In the genomic region with DNA sequence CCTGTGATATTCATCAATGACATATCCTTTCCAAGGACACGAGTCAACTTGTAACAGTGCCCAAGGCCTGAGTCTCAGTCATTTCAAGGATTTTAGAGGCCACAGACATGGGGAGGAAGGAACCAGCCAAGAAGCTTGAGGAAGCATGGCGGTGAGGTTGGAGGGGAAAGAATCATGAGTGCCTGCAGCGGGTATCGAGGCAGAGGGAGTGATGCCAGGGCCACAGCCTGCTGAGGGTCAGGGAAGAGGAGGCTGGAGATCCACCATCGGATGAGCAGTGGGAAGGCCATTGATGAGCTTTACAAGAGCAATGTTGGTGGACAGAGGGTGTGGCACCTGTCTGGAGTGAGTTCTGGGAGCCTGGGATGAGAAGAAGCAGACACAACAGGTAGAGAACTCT, we compare ENCODE assay signal across 18 cellular contexts.
DNase-seq lines count a peak whose midpoint lies in the region; ATAC-seq, FAIRE-seq and TF ChIP-seq lines count a peak whose summit lies in the region.
"Had no signal": no experiment of that assay in that cellular context is flagged by ENCODE, and none has a peak within 500 bp of the region (broad histone marks: within the 10 kb centered on the region; RNA-seq: fewer than 3 reads in every experiment).

No MANE protein-coding gene starts in this region.

- no peaks in the 10 kb centered on the region for H3K36me3 Mint-ChIP-seq in activated naive CD8-positive, alpha-beta T cell
- no peaks in the 10 kb centered on the region for H3K36me3 Mint-ChIP-seq in activated naive CD8-positive, alpha-beta T cell treated with anti-CD3 and anti-CD28 coated beads for 36 hours
- H3K36me3 Mint-ChIP-seq in stimulated activated effector memory CD8-positive, alpha-beta T cell treated with anti-CD3 and anti-CD28 coated beads, Interleukin-12 subunit alpha, Interleukin-12 subunit beta, amount 100 ng/mL, for 72 hours: no peaks in the 10 kb centered on the region
- no peaks in the 10 kb centered on the region for H3K36me3 Mint-ChIP-seq in activated T-cell treated with anti-CD3 and anti-CD28 coated beads, Interleukin-2, amount 50 U/mL, for 72 hours (ENCODE audit: insufficient read depth in 2 of 2)
- H3K36me3 Mint-ChIP-seq: CD4-positive, alpha-beta memory T cell had no signal

- no peak for FAIRE-seq in H1 (lab: Jason Lieb, UNC)
- FAIRE-seq: A549, GM12878, GM18507, HepG2, HTR-8/SVneo had no signal

- no peaks in the 10 kb centered on the region for H3K9me3 Mint-ChIP-seq in activated naive CD8-positive, alpha-beta T cell (ENCODE audit: low read depth)
- no peaks in the 10 kb centered on the region for H3K9me3 Mint-ChIP-seq in activated naive CD8-positive, alpha-beta T cell treated with anti-CD3 and anti-CD28 coated beads for 36 hours
- H3K9me3 Mint-ChIP-seq in stimulated activated effector memory CD8-positive, alpha-beta T cell treated with anti-CD3 and anti-CD28 coated beads, Interleukin-12 subunit alpha, Interleukin-12 subunit beta, amount 100 ng/mL, for 72 hours: no peaks in the 10 kb centered on the region
- no peaks in the 10 kb centered on the region for H3K9me3 Mint-ChIP-seq in activated T-cell treated with anti-CD3 and anti-CD28 coated beads, Interleukin-2, amount 50 U/mL, for 72 hours
- H3K9me3 Mint-ChIP-seq: CD4-positive, alpha-beta memory T cell had no signal

- no peak for ATAC-seq in lower lobe of right lung
- no peak for ATAC-seq in stimulated activated effector memory CD8-positive, alpha-beta T cell treated with anti-CD3 and anti-CD28 coated beads, Interleukin-12 subunit alpha, Interleukin-12 subunit beta, amount 100 ng/mL, for 72 hours
- ATAC-seq in GM19035 (IDR thresholded peaks at IDR 0.05; ENCODE audit: unreplicated experiment): no peak
- no peak for ATAC-seq in activated T-cell treated with anti-CD3 and anti-CD28 coated beads, Interleukin-2, amount 50 U/mL, for 72 hours (replicated peaks in 1 of 2)
- ATAC-seq: GM12878, HepG2 had no signal

- TF ChIP-seq RAD21 in H1 (IDR thresholded peaks at IDR 0.05 in 1 of 2, conservative IDR thresholded peaks at IDR 0.05 in 1 of 2; ENCODE audit: low read depth in 2 of 2, low read length in 2 of 2): no peak

- peak overlapping the region; percentile 16 for H3K27ac Mint-ChIP-seq in activated naive CD8-positive, alpha-beta T cell
- no peak overlapping the region for H3K27ac Mint-ChIP-seq in activated naive CD8-positive, alpha-beta T cell treated with anti-CD3 and anti-CD28 coated beads for 36 hours
- H3K27ac Mint-ChIP-seq in stimulated activated effector memory CD8-positive, alpha-beta T cell treated with anti-CD3 and anti-CD28 coated beads, Interleukin-12 subunit alpha, Interleukin-12 subunit beta, amount 100 ng/mL, for 72 hours: peak overlapping the region; percentile 10
- no peak overlapping the region for H3K27ac Mint-ChIP-seq in activated T-cell treated with anti-CD3 and anti-CD28 coated beads, Interleukin-2, amount 50 U/mL, for 72 hours

- no peaks in the 10 kb centered on the region for H3K79me1 ChIP-seq in H1 (ENCODE audit: low read depth, low read length)

- no peaks in the 10 kb centered on the region for H3K23me2 ChIP-seq in H1 (ENCODE audit: low read depth, low read length)

- H4K5ac ChIP-seq in H1 (ENCODE audit: insufficient read length, low read depth, low read length): no peak overlapping the region

- no peak overlapping the region for H3K9ac ChIP-seq in H1 (replicated peaks in 1 of 4; ENCODE audit: extremely low read depth in 1 of 4, low read depth in 3 of 4, low read length in 3 of 4)
- H3K9ac ChIP-seq: GM23248 had no signal

- no peak overlapping the region for H3K4ac ChIP-seq in H1 (replicated peaks; ENCODE audit: insufficient read length, low read depth, low read length)

- POLR2A ChIA-PET in H1 (lab: Charles Lee; ENCODE audit: partially characterized antibody): no interaction called here

- no peak overlapping the region for H4K8ac ChIP-seq in H1 (ENCODE audit: extremely low read depth, insufficient read depth, low read length)

- no peak overlapping the region for H3K4me2 ChIP-seq in H1 (ENCODE audit: insufficient read depth in 1 of 2, low read depth in 2 of 2, low read length in 2 of 2)
- H3K4me2 ChIP-seq: A549 had no signal

- no peak overlapping the region; the same call in 1 of the 2 replicates for H2BK5ac ChIP-seq in H1 (ENCODE audit: low read depth, low read length)

- no peak overlapping the region for H3K4me3 Mint-ChIP-seq in activated naive CD8-positive, alpha-beta T cell
- H3K4me3 Mint-ChIP-seq in activated naive CD8-positive, alpha-beta T cell treated with anti-CD3 and anti-CD28 coated beads for 36 hours: no peak overlapping the region
- H3K4me3 Mint-ChIP-seq in stimulated activated effector memory CD8-positive, alpha-beta T cell treated with anti-CD3 and anti-CD28 coated beads, Interleukin-12 subunit alpha, Interleukin-12 subunit beta, amount 100 ng/mL, for 72 hours: no peak overlapping the region
- no peak overlapping the region for H3K4me3 Mint-ChIP-seq in activated T-cell treated with anti-CD3 and anti-CD28 coated beads, Interleukin-2, amount 50 U/mL, for 72 hours
- H3K4me3 Mint-ChIP-seq: CD4-positive, alpha-beta memory T cell had no signal

- no peak overlapping the region for H3K23ac ChIP-seq in H1 (ENCODE audit: insufficient read length)

- no peaks in the 10 kb centered on the region; a peak in 1 of 7 replicates for H3K27me3 ChIP-seq in H1 (replicated peaks in 1 of 4; ENCODE audit: control insufficient read depth in 3 of 4, extremely low read depth in 1 of 4, insufficient read depth in 3 of 4, low read length in 3 of 4)
- H3K27me3 ChIP-seq in lower lobe of right lung (ENCODE audit: low read depth): no peaks in the 10 kb centered on the region
- H3K27me3 ChIP-seq: BE2C had no signal

- intact Hi-C loops in lower lobe of right lung (cut with DNase I): no loop called here

- H2AFZ ChIP-seq in H1 (ENCODE audit: low read length): no peak overlapping the region
- H2AFZ ChIP-seq: GM23248 had no signal

- H3K56ac ChIP-seq in H1 (replicated peaks; ENCODE audit: insufficient read length, low read depth, low read length): no peak overlapping the region

- no peaks in the 10 kb centered on the region for H4K20me1 ChIP-seq in H1 (replicated peaks in 1 of 2; ENCODE audit: control insufficient read depth in 1 of 2, insufficient read depth in 2 of 2, low read length in 2 of 2)

- no peaks in the 10 kb centered on the region for H3K9me3 ChIP-seq in H1 (ENCODE audit: insufficient read depth in 2 of 2, low read depth in 1 of 2, low read length in 1 of 2)
- no peaks in the 10 kb centered on the region for H3K9me3 ChIP-seq in lower lobe of right lung
- H3K9me3 ChIP-seq: A549, BE2C had no signal

- peak overlapping the region; percentile 20; the same call in 1 of the 2 replicates for H2BK15ac ChIP-seq in H1 (ENCODE audit: low read length)

- CTCF ChIA-PET in H1 (lab: Charles Lee; ENCODE audit: partially characterized antibody): interaction anchor here (0.8 to 1.6 kb wide), 3 partner anchors 40 to 115 kb away, joined by 3 to 5 read pairs (median 4); no protein-coding TSS in a partner anchor

- H3K14ac ChIP-seq in H1 (ENCODE audit: insufficient read length): no peak overlapping the region

- WGBS in H1 (ENCODE audit: extremely low coverage in 1 of 2, insufficient coverage in 1 of 2, insufficient read length in 1 of 2, insufficient replicate concordance in 2 of 2, low coverage in 1 of 2, low lambda C conversion rate in 2 of 2, missing lambda C conversion rate in 1 of 2), 2 experiments: 90% methylated on average over 5 of the region's 5 CpGs; no CpG with 5 or more reads in 1 of the 2 experiments

- H4K91ac ChIP-seq in H1 (replicated peaks; ENCODE audit: insufficient read length, low read length): no peak overlapping the region

- H3K4me3 ChIP-seq in H1 (ENCODE audit: extremely low read depth in 1 of 4, insufficient read depth in 2 of 4, low read depth in 3 of 4, low read length in 4 of 4): no peak overlapping the region
- H3K4me3 ChIP-seq in lower lobe of right lung: no peak overlapping the region
- H3K4me3 ChIP-seq: A549, GM12878, GM23248 had no signal

- no peaks in the 10 kb centered on the region for H3K79me2 ChIP-seq in H1 (ENCODE audit: control insufficient read depth in 1 of 2, insufficient read depth in 2 of 2, low read length in 2 of 2)

- H3K4me1 Mint-ChIP-seq in activated naive CD8-positive, alpha-beta T cell (ENCODE audit: low read depth): peaks cover 19% of the 10 kb centered on the region
- H3K4me1 Mint-ChIP-seq in activated naive CD8-positive, alpha-beta T cell treated with anti-CD3 and anti-CD28 coated beads for 36 hours: peaks cover 26% of the 10 kb centered on the region
- peaks cover 21% of the 10 kb centered on the region for H3K4me1 Mint-ChIP-seq in stimulated activated effector memory CD8-positive, alpha-beta T cell treated with anti-CD3 and anti-CD28 coated beads, Interleukin-12 subunit alpha, Interleukin-12 subunit beta, amount 100 ng/mL, for 72 hours
- peaks cover 25% of the 10 kb centered on the region for H3K4me1 Mint-ChIP-seq in activated T-cell treated with anti-CD3 and anti-CD28 coated beads, Interleukin-2, amount 50 U/mL, for 72 hours (ENCODE audit: low read depth)

- H2AK5ac ChIP-seq in H1 (ENCODE audit: low read depth, low read length): no peak overlapping the region

- H3K27me3 Mint-ChIP-seq in activated naive CD8-positive, alpha-beta T cell: no peaks in the 10 kb centered on the region
- H3K27me3 Mint-ChIP-seq in activated naive CD8-positive, alpha-beta T cell treated with anti-CD3 and anti-CD28 coated beads for 36 hours: peaks cover 5% of the 10 kb centered on the region
- no peaks in the 10 kb centered on the region for H3K27me3 Mint-ChIP-seq in activated T-cell treated with anti-CD3 and anti-CD28 coated beads, Interleukin-2, amount 50 U/mL, for 72 hours (ENCODE audit: low read depth)

- TF ChIP-seq EP300 in H1 (IDR thresholded peaks at IDR 0.05; ENCODE audit: borderline replicate concordance in 1 of 2, low read depth in 2 of 2, low read length in 2 of 2): no peak

- no peak overlapping the region for H3K27ac ChIP-seq in H1 (ENCODE audit: low read depth, low read length)
- no peak overlapping the region for H3K27ac ChIP-seq in lower lobe of right lung
- H3K27ac ChIP-seq: A549, C4-2B, GM23248 had no signal

- no peak overlapping the region for H3K18ac ChIP-seq in H1 (ENCODE audit: extremely low read depth, low read length)

- H2BK20ac ChIP-seq in H1 (ENCODE audit: low read length): no peak overlapping the region

- DNase-seq in activated naive CD8-positive, alpha-beta T cell treated with anti-CD3 and anti-CD28 coated beads for 36 hours: no peak
- DNase-seq in H1 (ENCODE audit: low read depth in 1 of 2, low spot score in 2 of 2): no peak
- peak; percentile 12 for DNase-seq in lower lobe of right lung
- no peak for DNase-seq in stimulated activated effector memory CD8-positive, alpha-beta T cell treated with anti-CD3 and anti-CD28 coated beads, Interleukin-12 subunit alpha, Interleukin-12 subunit beta, amount 100 ng/mL, for 72 hours (ENCODE audit: low spot score in 2 of 2)
- DNase-seq in activated T-cell treated with anti-CD3 and anti-CD28 coated beads, Interleukin-2, amount 50 U/mL, for 72 hours: no peak
- DNase-seq: BE2C; CD4-positive, alpha-beta memory T cell; DMS79; GM23248; H7 had no signal

- H3K36me3 ChIP-seq in H1 (ENCODE audit: control insufficient read depth in 2 of 4, insufficient read depth in 4 of 4, low read length in 3 of 4): no peaks in the 10 kb centered on the region
- no peaks in the 10 kb centered on the region for H3K36me3 ChIP-seq in lower lobe of right lung
- H3K36me3 ChIP-seq: BE2C had no signal

- H2BK12ac ChIP-seq in H1 (ENCODE audit: low read depth, low read length): no peak overlapping the region

- H2BK120ac ChIP-seq in H1 (replicated peaks; ENCODE audit: low read depth, low read length): no peak overlapping the region

- H3K4me1 ChIP-seq in H1 (replicated peaks in 1 of 4; ENCODE audit: control insufficient read depth in 3 of 4, insufficient read depth in 4 of 4, low read length in 3 of 4) (no peaks in the 10 kb centered on the region; a peak in 2 of 7 replicates), lower lobe of right lung (peaks cover 6% of the 10 kb centered on the region)
- H3K4me1 ChIP-seq: A549, BE2C had no signal

- no peak for TF ChIP-seq POLR2A in H1 (IDR thresholded peaks at IDR 0.05; ENCODE audit: control extremely low read depth in 1 of 2, low read depth in 2 of 2, low read length in 2 of 2)

- TF ChIP-seq CTCF in H1 (IDR thresholded peaks at IDR 0.05; ENCODE audit: control extremely low read depth in 1 of 3, insufficient read depth in 1 of 3, low read depth in 1 of 3, low read length in 3 of 3): no peak
- no peak for TF ChIP-seq CTCF in lower lobe of right lung (IDR thresholded peaks at IDR 0.05)

Comparison
In these comparisons a context has a peak if more than half of its experiments do, and no peak if none do; other contexts are left out.
1. H3K27ac Mint-ChIP-seq: peak in activated naive CD8-positive, alpha-beta T cell (single experiment) and stimulated activated effector memory CD8-positive, alpha-beta T cell treated with anti-CD3 and anti-CD28 coated beads, Interleukin-12 subunit alpha, Interleukin-12 subunit beta, amount 100 ng/mL, for 72 hours (single experiment); none in activated naive CD8-positive, alpha-beta T cell treated with anti-CD3 and anti-CD28 coated beads for 36 hours (single experiment) and activated T-cell treated with anti-CD3 and anti-CD28 coated beads, Interleukin-2, amount 50 U/mL, for 72 hours (single experiment).